Comparison of ENCODE assay signal across 9 cellular contexts in the genomic region with DNA sequence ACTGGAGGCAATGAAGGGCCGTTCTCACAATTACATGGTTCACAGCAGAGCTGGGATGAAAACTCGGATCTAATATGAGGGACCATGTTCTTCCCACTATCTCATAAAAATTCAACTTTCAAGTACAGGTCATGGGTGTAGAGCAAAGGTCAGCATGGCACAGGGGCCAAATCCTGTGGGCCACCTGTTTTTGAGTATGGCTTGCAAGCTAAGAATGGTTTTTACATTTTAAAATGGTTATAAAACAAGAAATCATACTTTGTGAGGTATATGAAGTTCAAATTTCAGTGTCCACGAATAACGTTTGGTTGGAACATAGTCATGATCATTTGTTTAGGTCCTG. TPM values are rescaled to one million over a fixed set of nuclear protein-coding genes. Genes with fewer than 3 reads are reported as not detected.
DNase-seq lines count a peak whose midpoint lies in the region; ATAC-seq and TF ChIP-seq lines count a peak whose summit lies in the region.
"Had no signal": no experiment of that assay in that cellular context is flagged by ENCODE, and none has a peak within 500 bp of the region (broad histone marks: within the 10 kb centered on the region; RNA-seq: fewer than 3 reads in every experiment).

No MANE protein-coding gene starts in this region.

- CTCF ChIA-PET in CD4-positive, alpha-beta memory T cell (lab: Charles Lee; ENCODE audit: partially characterized antibody): interaction anchor here (0.8 to 16.4 kb wide), 8 partner anchors 10 to 141 kb away, joined by 3 to 747 read pairs (median 6); no protein-coding TSS in a partner anchor

- no peaks in the 10 kb centered on the region for H3F3A ChIP-seq in OCI-LY1 (ENCODE audit: insufficient read depth, low read length)

- H3K9ac ChIP-seq in OCI-LY1 (ENCODE audit: low read length): no peak overlapping the region

- H3K27ac Mint-ChIP-seq in CD4-positive, alpha-beta memory T cell: peak overlapping the region; percentile 86 to 92 (median 90)
- H3K27ac Mint-ChIP-seq in central memory CD8-positive, alpha-beta T cell (ENCODE audit: low read depth): peak overlapping the region; percentile 87
- H3K27ac Mint-ChIP-seq: WTC11 had no signal

- H3K4me1 Mint-ChIP-seq in CD4-positive, alpha-beta memory T cell: peaks cover 52 to 87% (median 66%) of the 10 kb centered on the region in 4 donors
- H3K4me1 Mint-ChIP-seq in central memory CD8-positive, alpha-beta T cell: peaks cover 72% of the 10 kb centered on the region

- H3K9me2 ChIP-seq in OCI-LY1 (ENCODE audit: low read depth, low read length): no peaks in the 10 kb centered on the region

- H3K27me3 ChIP-seq in CD4-positive, alpha-beta memory T cell (ENCODE audit: insufficient read depth, low read length): no peaks in the 10 kb centered on the region
- no peaks in the 10 kb centered on the region for H3K27me3 ChIP-seq in OCI-LY1 (ENCODE audit: insufficient read depth, low read length)
- no peaks in the 10 kb centered on the region for H3K27me3 ChIP-seq in osteoblast (ENCODE audit: insufficient read depth, low read length)

- H4K20me1 ChIP-seq in OCI-LY1 (ENCODE audit: insufficient read depth, low read length) (no peaks in the 10 kb centered on the region), osteoblast (ENCODE audit: insufficient read depth, low read length) (no peaks in the 10 kb centered on the region)

- intact Hi-C loops in CD4-positive, alpha-beta memory T cell (cut with micrococcal nuclease): loop anchor here (1.0 kb wide), 2 partner anchors 23 to 34 kb away; no protein-coding TSS in a partner anchor

- peaks cover 4% of the 10 kb centered on the region for H3K36me3 ChIP-seq in CD4-positive, alpha-beta memory T cell (ENCODE audit: insufficient read depth, low read length)
- H3K36me3 ChIP-seq in OCI-LY1 (ENCODE audit: insufficient read depth, low read length) (peaks cover 25% of the 10 kb centered on the region), osteoblast (ENCODE audit: insufficient read depth, low read length) (no peaks in the 10 kb centered on the region)

- no peaks in the 10 kb centered on the region for H3K9me3 Mint-ChIP-seq in CD4-positive, alpha-beta memory T cell
- no peaks in the 10 kb centered on the region for H3K9me3 Mint-ChIP-seq in central memory CD8-positive, alpha-beta T cell
- H3K9me3 Mint-ChIP-seq: WTC11 had no signal

- TF ChIP-seq CTCF in OCI-LY1 (IDR thresholded peaks at IDR 0.05; ENCODE audit: low read length) (no peak), osteoblast (IDR thresholded peaks at IDR 0.05; ENCODE audit: extremely low read depth, low read depth, low read length) (no peak)

- peak overlapping the region; percentile 13 to 20 for H3K4me3 ChIP-seq in CD4-positive, alpha-beta memory T cell (ENCODE audit: low read length in 2 of 2)
- no peak overlapping the region for H3K4me3 ChIP-seq in OCI-LY1 (ENCODE audit: low read depth, low read length, poor library complexity, severe bottlenecking)
- H3K4me3 ChIP-seq in osteoblast (ENCODE audit: insufficient read depth, low read length): no peak overlapping the region

- H3K4me2 ChIP-seq in OCI-LY1 (ENCODE audit: low read length) (no peak overlapping the region), osteoblast (ENCODE audit: insufficient read depth, low read length) (peak overlapping the region; percentile 57)

- H3K79me2 ChIP-seq in OCI-LY1 (ENCODE audit: insufficient read depth, low read length): peaks cover 50% of the 10 kb centered on the region
- H3K79me2 ChIP-seq in osteoblast (ENCODE audit: insufficient read depth, low read length): peaks cover 79% of the 10 kb centered on the region

- H3K27me3 Mint-ChIP-seq in CD4-positive, alpha-beta memory T cell: no peaks in the 10 kb centered on the region
- no peaks in the 10 kb centered on the region for H3K27me3 Mint-ChIP-seq in central memory CD8-positive, alpha-beta T cell

- H3K4me1 ChIP-seq in CD4-positive, alpha-beta memory T cell (ENCODE audit: insufficient read depth, low read length): peaks cover 82% of the 10 kb centered on the region
- H3K4me1 ChIP-seq in OCI-LY1 (ENCODE audit: insufficient read depth, low read length, severe bottlenecking): peaks cover 63% of the 10 kb centered on the region
- peaks cover 20% of the 10 kb centered on the region for H3K4me1 ChIP-seq in osteoblast (ENCODE audit: insufficient read depth, low read length)

- POLR2A ChIA-PET in CD4-positive, alpha-beta memory T cell (lab: Charles Lee; ENCODE audit: partially characterized antibody): interaction anchor here (0.7 to 9.9 kb wide), 10 partner anchors 9 to 143 kb away, joined by 3 to 323 read pairs (median 4); partner anchors contain the start of gene PEX7

- no peak for ATAC-seq in central memory CD8-positive, alpha-beta T cell (replicated peaks; ENCODE audit: extremely low read depth, poor library complexity, severe bottlenecking)
- no peak for ATAC-seq in GM21619 (IDR thresholded peaks at IDR 0.05; ENCODE audit: unreplicated experiment)
- ATAC-seq: WTC11 had no signal

- no peak for DNase-seq in CD4-positive, alpha-beta memory T cell
- DNase-seq in central memory CD8-positive, alpha-beta T cell (ENCODE audit: low spot score in 2 of 2): no peak
- DNase-seq in osteoblast (ENCODE audit: insufficient read length, low spot score, missing footprints) (no peak), SK-N-DZ (ENCODE audit: low spot score) (no peak), HCEC 1CT (no peak), medulla oblongata (ENCODE audit: extremely low spot score) (no peak)

- H2AFZ ChIP-seq in OCI-LY1 (ENCODE audit: low read length) (no peak overlapping the region), osteoblast (ENCODE audit: low read length) (no peak overlapping the region)

- peaks cover 25 to 27% of the 10 kb centered on the region in 2 donors for H3K36me3 Mint-ChIP-seq in CD4-positive, alpha-beta memory T cell
- H3K36me3 Mint-ChIP-seq in central memory CD8-positive, alpha-beta T cell (ENCODE audit: insufficient read depth): peaks cover 19% of the 10 kb centered on the region
- H3K36me3 Mint-ChIP-seq: WTC11 had no signal

- peak overlapping the region; percentile 29 for H3K27ac ChIP-seq in CD4-positive, alpha-beta memory T cell (ENCODE audit: low read depth, low read length)
- peak overlapping the region; percentile 81 for H3K27ac ChIP-seq in OCI-LY1 (ENCODE audit: low read depth, low read length, poor library complexity, severe bottlenecking)
- H3K27ac ChIP-seq in osteoblast (ENCODE audit: low read depth, low read length): peak overlapping the region; percentile 70

- H3K4me3 Mint-ChIP-seq in CD4-positive, alpha-beta memory T cell: peak overlapping the region; percentile 79 to 99 (median 88)
- H3K4me3 Mint-ChIP-seq in central memory CD8-positive, alpha-beta T cell: peak overlapping the region; percentile 68
- H3K4me3 Mint-ChIP-seq: WTC11 had no signal

- H3K9me3 ChIP-seq in CD4-positive, alpha-beta memory T cell (ENCODE audit: control insufficient read depth in 1 of 2, low read length in 2 of 2): no peaks in the 10 kb centered on the region
- H3K9me3 ChIP-seq in OCI-LY1 (ENCODE audit: low read length): no peaks in the 10 kb centered on the region
- no peaks in the 10 kb centered on the region for H3K9me3 ChIP-seq in osteoblast (ENCODE audit: low read depth, low read length)

RNA-seq across cellular contexts. Expression of gene MAP3K5, which starts 4.6 kb away (rescaled TPM):
- total RNA-seq in CD4-positive, alpha-beta memory T cell: 10 to 100 TPM; 31.4 to 31.7 TPM
- polyA plus RNA-seq in CD4-positive, alpha-beta memory T cell: 10 to 100 TPM in 1 of 2 donors, 1 to 10 TPM in 1; 7.3 to 26.3 TPM
- 7.4 and 8.3 TPM in 2 replicates for total RNA-seq in osteoblast
- 2.3 and 3.9 TPM in 2 replicates for polyA plus RNA-seq in SK-N-DZ (2014; cell fraction: cytosol; rRNA removed)
- 2.8 and 5.1 TPM in 2 replicates for polyA plus RNA-seq in SK-N-DZ (2014; cell fraction: nucleus; rRNA removed)

RNA-seq across cellular contexts. Expression of gene PEX7, which starts 34.7 kb away (rescaled TPM):
- total RNA-seq in CD4-positive, alpha-beta memory T cell: 1 to 10 TPM; 4.4 to 5.8 TPM
- polyA plus RNA-seq in CD4-positive, alpha-beta memory T cell: 1 to 10 TPM; 4.5 to 7.2 TPM
- total RNA-seq in osteoblast: 5.4 and 9.1 TPM in 2 replicates
- 20.7 and 22.9 TPM in 2 replicates for polyA plus RNA-seq in SK-N-DZ (2014; cell fraction: cytosol; rRNA removed)
- 9.9 and 15.8 TPM in 2 replicates for polyA plus RNA-seq in SK-N-DZ (2014; cell fraction: nucleus; rRNA removed)

Comparison
In these comparisons a context has a peak if more than half of its experiments do, and no peak if none do; other contexts are left out.
1. H3K27ac ChIP-seq: peak in every context shown above with its lines; median percentile 81 in OCI-LY1; 70 in osteoblast; 29 in CD4-positive, alpha-beta memory T cell.
2. H3K4me3 ChIP-seq: peak in CD4-positive, alpha-beta memory T cell (2 of 2); none in OCI-LY1 (single experiment) and osteoblast (single experiment).